Comparison of ENCODE assay signal across 22 cellular contexts in the genomic region with DNA sequence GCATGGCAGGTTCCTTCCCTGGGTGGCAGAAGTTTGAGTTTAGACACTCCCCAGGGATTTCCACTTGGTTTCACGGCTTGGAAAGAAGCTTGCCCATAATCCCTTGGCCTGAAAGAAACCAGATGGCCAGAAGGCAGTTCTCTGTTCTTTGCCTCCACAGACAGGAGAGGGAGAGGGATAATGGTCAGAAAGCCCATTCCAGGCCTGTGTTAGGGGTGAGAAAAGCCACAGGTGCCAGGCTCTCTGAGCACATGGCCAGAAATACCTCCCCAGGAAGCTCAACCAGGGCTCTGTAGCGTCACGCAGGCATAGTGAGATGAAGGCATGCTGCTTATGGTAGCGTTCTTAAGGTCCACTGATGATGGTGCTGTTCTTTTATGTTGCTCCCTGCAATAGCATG.
A peak's percentile ranks its signal among the peaks of the same experiment; 100 is the strongest.
DNase-seq lines count a peak whose midpoint lies in the region; ATAC-seq and TF ChIP-seq lines count a peak whose summit lies in the region.
"Had no signal": no experiment of that assay in that cellular context is flagged by ENCODE, and none has a peak within 500 bp of the region (broad histone marks: within the 10 kb centered on the region; RNA-seq: fewer than 3 reads in every experiment).

No MANE protein-coding gene starts in this region.

- no peak for TF ChIP-seq POLR2A in sigmoid colon (IDR thresholded peaks at IDR 0.05)

- in situ Hi-C loops in G401 (cut with HindIII; ENCODE audit: low sequenced_read_pairs): no loop called here

- H3K79me2 ChIP-seq in hepatocyte: no peaks in the 10 kb centered on the region

- H3K27ac ChIP-seq in SJCRH30: no peak overlapping the region
- H3K27ac ChIP-seq in hepatocyte: no peak overlapping the region
- peak overlapping the region in 3 of 4 donors; percentile 74 to 80 (median 77) for H3K27ac ChIP-seq in sigmoid colon
- H3K27ac ChIP-seq: brain microvascular endothelial cell, colonic mucosa, SK-N-MC, skin epidermis, thyroid gland had no signal

- peak; percentile 15 to 84 (median 47) for TF ChIP-seq EP300 in sigmoid colon (IDR thresholded peaks at IDR 0.05)

- H3K36me3 ChIP-seq in SJCRH30 (no peaks in the 10 kb centered on the region), hepatocyte (replicated peaks; ENCODE audit: insufficient read depth, low read depth) (no peaks in the 10 kb centered on the region), sigmoid colon (no peaks in the 10 kb centered on the region), mucosa of descending colon (ENCODE audit: low read depth) (no peaks in the 10 kb centered on the region)
- H3K36me3 ChIP-seq: brain microvascular endothelial cell, colonic mucosa, thyroid gland had no signal

- peak; percentile 23 for DNase-seq in G401 (ENCODE audit: low spot score)
- peak; percentile 53 to 73 for DNase-seq in SJCRH30
- peak; percentile 13 for DNase-seq in hepatocyte (ENCODE audit: low spot score)
- peak; percentile 79 for DNase-seq in sigmoid colon
- no peak for DNase-seq in stimulated activated naive CD4-positive, alpha-beta T cell treated with Interleukin-2 at 50 U/mL for 16 hours (lab: John Stamatoyannopoulos, UW)
- no peak for DNase-seq in NOMO-1 treated with DMSO at 0.1 percent for 48 hours (lab: John Stamatoyannopoulos, UW; ENCODE audit: unreplicated experiment)
- no peak for DNase-seq in mucosa of descending colon
- DNase-seq in iPS-NIHi11 (ENCODE audit: low spot score): no peak
- DNase-seq: activated CD4-positive, alpha-beta T cell treated with anti-CD3 and anti-CD28 coated beads, Interleukin-2, amount 50 U/mL, for 4 hours; activated effector memory CD4-positive, alpha-beta T cell treated with anti-CD3 and anti-CD28 coated beads, Interleukin-2, amount 50 U/mL, for 16 hours; brain microvascular endothelial cell; colonic mucosa; DND-41; mesendoderm; NCI-H1930; nephron progenitor cell; NK-92 treated with Interleukin-12 subunit alpha and Interleukin-12 subunit beta, amount 100 ng/mL, for 24 hours; stimulated activated naive CD8-positive, alpha-beta T cell treated with anti-CD3 and anti-CD28 coated beads, Interleukin-15, Interleukin-2, amounts not matched to agents 100 U/mL and 50 U/mL, for 24 hours; thyroid gland had no signal

- no peaks in the 10 kb centered on the region for H3K9me3 ChIP-seq in SJCRH30 (replicated peaks)
- no peaks in the 10 kb centered on the region for H3K9me3 ChIP-seq in hepatocyte (ENCODE audit: low read depth)
- H3K9me3 ChIP-seq in sigmoid colon: no peaks in the 10 kb centered on the region
- H3K9me3 ChIP-seq in mucosa of descending colon: no peaks in the 10 kb centered on the region
- H3K9me3 ChIP-seq: colonic mucosa, thyroid gland had no signal

- H3K4me3 ChIP-seq in SJCRH30 (no peak overlapping the region), hepatocyte (no peak overlapping the region), sigmoid colon (no peak overlapping the region), mucosa of descending colon (no peak overlapping the region)
- H3K4me3 ChIP-seq: colonic mucosa, GM23338, SK-N-MC, skin epidermis, thyroid gland had no signal

- H2AFZ ChIP-seq in hepatocyte: no peak overlapping the region
- H2AFZ ChIP-seq: GM23338 had no signal

- TF ChIP-seq CTCF in hepatocyte (IDR thresholded peaks at IDR 0.05; ENCODE audit: poor library complexity) (no peak), sigmoid colon (IDR thresholded peaks at IDR 0.05) (no peak), mucosa of descending colon (IDR thresholded peaks at IDR 0.05) (no peak)

- H3K27me3 ChIP-seq in SJCRH30: no peaks in the 10 kb centered on the region
- no peaks in the 10 kb centered on the region for H3K27me3 ChIP-seq in hepatocyte
- H3K27me3 ChIP-seq in sigmoid colon: no peaks in the 10 kb centered on the region
- H3K27me3 ChIP-seq: brain microvascular endothelial cell, colonic mucosa, thyroid gland had no signal

- WGBS in hepatocyte (ENCODE audit: low lambda C conversion rate, missing lambda C conversion rate): 54% methylated on average over 4 of the region's 4 CpGs
- 70 to 92% methylated on average over 4 of the region's 4 CpGs for WGBS in sigmoid colon, 2 donors

- H3K4me2 ChIP-seq in hepatocyte: no peak overlapping the region
- H3K4me2 ChIP-seq: GM23338 had no signal

- no peaks in the 10 kb centered on the region for H4K20me1 ChIP-seq in hepatocyte (ENCODE audit: insufficient read depth, poor library complexity, severe bottlenecking)

- H3K4me1 ChIP-seq in SJCRH30: peaks cover 13% of the 10 kb centered on the region
- no peaks in the 10 kb centered on the region for H3K4me1 ChIP-seq in hepatocyte (ENCODE audit: insufficient read depth)
- H3K4me1 ChIP-seq in sigmoid colon: peaks cover 0 to 33% (median 21%) of the 10 kb centered on the region in 4 donors
- no peaks in the 10 kb centered on the region for H3K4me1 ChIP-seq in mucosa of descending colon (ENCODE audit: low read depth)
- H3K4me1 ChIP-seq: colonic mucosa had no signal

- intact Hi-C loops in sigmoid colon (cut with DNase I): loop anchor here (10.0 kb wide), 1 partner anchor 165 kb away; no protein-coding TSS in a partner anchor
- intact Hi-C loops in mucosa of descending colon (cut with DNase I, micrococcal nuclease): no loop called here

- no peak for ATAC-seq in mucosa of descending colon
- ATAC-seq: GM23338; stimulated activated naive CD8-positive, alpha-beta T cell treated with anti-CD3 and anti-CD28 coated beads, Interleukin-15, Interleukin-2, amounts not matched to agents 100 U/mL and 50 U/mL, for 24 hours had no signal

- H3K9me2 ChIP-seq in hepatocyte (replicated peaks; ENCODE audit: insufficient read depth): no peaks in the 10 kb centered on the region

Comparison
In these comparisons a context has a peak if more than half of its experiments do, and no peak if none do; other contexts are left out.
1. DNase-seq: peak in G401 (single experiment), SJCRH30 (2 of 2), hepatocyte (single experiment) and sigmoid colon (single experiment); none in stimulated activated naive CD4-positive, alpha-beta T cell treated with Interleukin-2 at 50 U/mL for 16 hours (single experiment), NOMO-1 treated with DMSO at 0.1 percent for 48 hours (single experiment), mucosa of descending colon (0 of 3) and iPS-NIHi11 (single experiment).
2. H3K27ac ChIP-seq: peak in sigmoid colon (3 of 4); none in SJCRH30 (single experiment) and hepatocyte (single experiment).